Comparison of ENCODE assay signal across 20 cellular contexts in the genomic region with DNA sequence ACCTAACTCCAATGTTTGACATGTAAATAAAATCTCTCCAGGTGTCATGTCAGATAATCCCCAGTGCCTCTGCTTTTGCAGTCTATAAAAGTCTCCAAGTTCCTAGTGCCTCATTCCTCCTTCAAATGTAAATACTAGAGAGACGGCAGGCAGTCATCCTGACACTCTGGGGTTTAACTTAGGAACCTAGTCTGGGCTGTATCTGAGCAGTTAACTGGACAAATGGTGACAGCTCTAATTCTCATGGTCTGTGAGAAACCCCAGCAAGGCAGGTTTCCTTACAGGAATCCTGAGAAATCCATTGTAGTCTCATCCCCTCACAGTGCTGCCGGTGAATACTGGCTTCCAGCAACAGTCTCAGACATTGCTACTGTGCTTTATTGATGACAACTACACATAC.
"Had no signal": no experiment of that assay in that cellular context is flagged by ENCODE, and none has a peak within 500 bp of the region (broad histone marks: within the 10 kb centered on the region; RNA-seq: fewer than 3 reads in every experiment).

No MANE protein-coding gene starts in this region.

- DNase-seq: activated CD4-positive, alpha-beta memory T cell treated with anti-CD3 and anti-CD28 coated beads for 36 hours; activated CD4-positive, alpha-beta T cell treated with anti-CD3 and anti-CD28 coated beads, Interleukin-2, amount 10 ng/mL, durations not matched to agents 24 days and 14 days; activated CD4-positive, CD25-positive, alpha-beta regulatory T cell treated with anti-CD3 and anti-CD28 coated beads, Interleukin-2, amount 50 U/mL, for 72 hours; activated CD8-positive, alpha-beta memory T cell treated with anti-CD3 and anti-CD28 coated beads, Interleukin-2, amount 50 U/mL, for 48 hours; activated T-cell treated with anti-CD3 and anti-CD28 coated beads, Interleukin-2, amount 50 U/mL, for 4 hours; anterior cingulate cortex; dermis blood vessel endothelial cell; effector CD8-positive, alpha-beta T cell; kidney; left colon; natural killer cell; right lobe of liver; stimulated activated CD4-positive, alpha-beta T cell treated with anti-CD3 and anti-CD28 coated beads, Interleukin-2, amount 100 ng/mL, for 48 hours; upper lobe of left lung; WERI-Rb-1 had no signal

- H3K27ac Mint-ChIP-seq: activated CD4-positive, alpha-beta memory T cell treated with anti-CD3 and anti-CD28 coated beads for 36 hours; activated CD4-positive, alpha-beta T cell treated with anti-CD3 and anti-CD28 coated beads, Interleukin-2, amount 10 ng/mL, durations not matched to agents 24 days and 14 days; activated naive CD4-positive, alpha-beta T cell treated with anti-CD3 and anti-CD28 coated beads, Interleukin-2, amount 50 U/mL, for 72 hours; activated T-helper 17 cell treated with anti-CD3 and anti-CD28 coated beads, Interleukin-2, amount 50 U/mL, for 72 hours; natural killer cell; stimulated activated naive CD8-positive, alpha-beta T cell treated with anti-CD3 and anti-CD28 coated beads, Interleukin-15, Interleukin-2, amounts not matched to agents 100 ng/mL and 50 ng/mL, for 24 hours had no signal

- H3K27ac ChIP-seq: neutrophil, right lobe of liver, upper lobe of left lung, vagina, WERI-Rb-1 had no signal

- H3K9me3 Mint-ChIP-seq: activated T-cell treated with anti-CD3 and anti-CD28 coated beads, Interleukin-2, amount 50 U/mL, for 4 hours; activated T-helper 17 cell treated with anti-CD3 and anti-CD28 coated beads, Interleukin-2, amount 50 U/mL, for 72 hours; natural killer cell; stimulated activated naive CD8-positive, alpha-beta T cell treated with anti-CD3 and anti-CD28 coated beads, Interleukin-15, Interleukin-2, amounts not matched to agents 100 ng/mL and 50 ng/mL, for 24 hours had no signal

- H3K36me3 Mint-ChIP-seq: activated CD4-positive, alpha-beta memory T cell treated with anti-CD3 and anti-CD28 coated beads for 36 hours; activated naive CD4-positive, alpha-beta T cell treated with anti-CD3 and anti-CD28 coated beads, Interleukin-2, amount 50 U/mL, for 72 hours; natural killer cell had no signal

- H3K27me3 Mint-ChIP-seq: activated CD4-positive, alpha-beta memory T cell treated with anti-CD3 and anti-CD28 coated beads for 36 hours had no signal

- H3K4me1 Mint-ChIP-seq: activated CD4-positive, alpha-beta T cell treated with anti-CD3 and anti-CD28 coated beads, Interleukin-2, amount 10 ng/mL, durations not matched to agents 24 days and 14 days; activated T-helper 17 cell treated with anti-CD3 and anti-CD28 coated beads, Interleukin-2, amount 50 U/mL, for 72 hours; natural killer cell had no signal

- H3K27me3 ChIP-seq: neutrophil, right lobe of liver, upper lobe of left lung, vagina had no signal

- H3K4me3 ChIP-seq: right lobe of liver, upper lobe of left lung, vagina had no signal

- H3K4me1 ChIP-seq: right lobe of liver, upper lobe of left lung, vagina had no signal

- ATAC-seq: activated naive CD4-positive, alpha-beta T cell treated with anti-CD3 and anti-CD28 coated beads, Interleukin-2, amount 50 U/mL, for 72 hours; activated T-cell treated with anti-CD3 and anti-CD28 coated beads, Interleukin-2, amount 50 U/mL, for 4 hours; activated T-helper 17 cell treated with anti-CD3 and anti-CD28 coated beads, Interleukin-2, amount 50 U/mL, for 72 hours; left colon; natural killer cell; right lobe of liver had no signal

- H3K4me3 Mint-ChIP-seq: activated CD4-positive, alpha-beta memory T cell treated with anti-CD3 and anti-CD28 coated beads for 36 hours; activated CD4-positive, alpha-beta T cell treated with anti-CD3 and anti-CD28 coated beads, Interleukin-2, amount 10 ng/mL, durations not matched to agents 24 days and 14 days; activated T-cell treated with anti-CD3 and anti-CD28 coated beads, Interleukin-2, amount 50 U/mL, for 4 hours; activated T-helper 17 cell treated with anti-CD3 and anti-CD28 coated beads, Interleukin-2, amount 50 U/mL, for 72 hours; natural killer cell; stimulated activated naive CD8-positive, alpha-beta T cell treated with anti-CD3 and anti-CD28 coated beads, Interleukin-15, Interleukin-2, amounts not matched to agents 100 ng/mL and 50 ng/mL, for 24 hours had no signal

- H3K9me3 ChIP-seq: neutrophil, right lobe of liver, upper lobe of left lung, vagina had no signal

- H3K36me3 ChIP-seq: neutrophil, right lobe of liver, upper lobe of left lung, vagina, WERI-Rb-1 had no signal
